16 cellular contexts compared by ENCODE assay signal in genomic region chr5:89851911-89852310, GRCh38.
DNase-seq lines count a peak whose midpoint lies in the region; ATAC-seq and TF ChIP-seq lines count a peak whose summit lies in the region.
"Had no signal": no experiment of that assay in that cellular context is flagged by ENCODE, and none has a peak within 500 bp of the region (broad histone marks: within the 10 kb centered on the region; RNA-seq: fewer than 3 reads in every experiment).

No MANE protein-coding gene starts in this region.

- intact Hi-C loops in Calu3 (cut with micrococcal nuclease; ENCODE audit: unreplicated experiment), result no loop called here

- no peaks in the 10 kb centered on the region for H3K27me3 Mint-ChIP-seq in stimulated activated memory B cell treated with anti-CD40 and anti-IgM and Interleukin-4, amounts not matched to agents 10 μg/mL and 1 μg/mL and 100 μg/mL, for 72 hours
- H3K27me3 Mint-ChIP-seq in Calu3 (ENCODE audit: unreplicated experiment), result no peaks in the 10 kb centered on the region
- H3K27me3 Mint-ChIP-seq: CD4-positive, alpha-beta T cell; IgD-negative memory B cell had no signal

- H3K4me1 ChIP-seq in OCI-LY1 (ENCODE audit: insufficient read depth, low read length, severe bottlenecking), result peaks cover 11% of the 10 kb centered on the region

- no peaks in the 10 kb centered on the region for H4K20me1 ChIP-seq in OCI-LY1 (ENCODE audit: insufficient read depth, low read length)

- H3K9ac ChIP-seq in OCI-LY1 (ENCODE audit: low read length), result no peak overlapping the region

- H3K27me3 ChIP-seq in OCI-LY1 (ENCODE audit: insufficient read depth, low read length), result no peaks in the 10 kb centered on the region
- H3K27me3 ChIP-seq: BE2C had no signal

- H3K9me3 Mint-ChIP-seq in stimulated activated memory B cell treated with anti-CD40 and anti-IgM and Interleukin-4, amounts not matched to agents 10 μg/mL and 1 μg/mL and 100 μg/mL, for 72 hours, result no peaks in the 10 kb centered on the region
- no peaks in the 10 kb centered on the region for H3K9me3 Mint-ChIP-seq in Calu3 (ENCODE audit: low read depth, unreplicated experiment)
- H3K9me3 Mint-ChIP-seq: CD4-positive, alpha-beta T cell; H9; IgD-negative memory B cell had no signal

- TF ChIP-seq CTCF in OCI-LY1 (IDR thresholded peaks at IDR 0.05; ENCODE audit: low read length) (no peak), epithelial cell of esophagus (IDR thresholded peaks at IDR 0.05; ENCODE audit: insufficient read depth, low read depth, low read length, missing control alignments) (no peak), Calu3 (IDR thresholded peaks at IDR 0.05; ENCODE audit: unreplicated experiment) (no peak)

- H3K4me2 ChIP-seq in OCI-LY1 (ENCODE audit: low read length), result no peak overlapping the region

- CTCF ChIA-PET in Calu3 (lab: Charles Lee), result no interaction called here

- no peaks in the 10 kb centered on the region for H3K9me2 ChIP-seq in OCI-LY1 (ENCODE audit: low read depth, low read length)

- H3K4me3 Mint-ChIP-seq in stimulated activated memory B cell treated with anti-CD40 and anti-IgM and Interleukin-4, amounts not matched to agents 10 μg/mL and 1 μg/mL and 100 μg/mL, for 72 hours, result no peak overlapping the region
- H3K4me3 Mint-ChIP-seq in Calu3 (ENCODE audit: low read depth, unreplicated experiment), result no peak overlapping the region
- H3K4me3 Mint-ChIP-seq: CD4-positive, alpha-beta T cell; H9; IgD-negative memory B cell had no signal

- no peaks in the 10 kb centered on the region for H3K36me3 Mint-ChIP-seq in stimulated activated memory B cell treated with anti-CD40 and anti-IgM and Interleukin-4, amounts not matched to agents 10 μg/mL and 1 μg/mL and 100 μg/mL, for 72 hours
- H3K36me3 Mint-ChIP-seq in Calu3 (ENCODE audit: insufficient read depth, unreplicated experiment), result no peaks in the 10 kb centered on the region
- H3K36me3 Mint-ChIP-seq: IgD-negative memory B cell had no signal

- H3K4me1 Mint-ChIP-seq in stimulated activated memory B cell treated with anti-CD40 and anti-IgM and Interleukin-4, amounts not matched to agents 10 μg/mL and 1 μg/mL and 100 μg/mL, for 72 hours, result peaks cover 11% of the 10 kb centered on the region
- no peaks in the 10 kb centered on the region for H3K4me1 Mint-ChIP-seq in Calu3 (ENCODE audit: low read depth, unreplicated experiment)

- H3K27ac Mint-ChIP-seq in stimulated activated memory B cell treated with anti-CD40 and anti-IgM and Interleukin-4, amounts not matched to agents 10 μg/mL and 1 μg/mL and 100 μg/mL, for 72 hours, result peak overlapping the region; percentile 28
- no peak overlapping the region for H3K27ac Mint-ChIP-seq in Calu3 (ENCODE audit: unreplicated experiment)
- H3K27ac Mint-ChIP-seq: CD4-positive, alpha-beta T cell had no signal

- DNase-seq in ELF-1 (ENCODE audit: low read depth, low spot score) (peak; percentile 58), epithelial cell of esophagus (ENCODE audit: low read depth) (peak; percentile 0), GM19238 (ENCODE audit: insufficient read length, low spot score) (no peak), Calu3 (no peak)
- no peak for DNase-seq in activated effector memory CD4-positive, alpha-beta T cell treated with Interleukin-2 at 50 U/mL for 16 hours
- DNase-seq: BE2C; C1 segment of cervical spinal cord; CD4-positive, alpha-beta T cell; DND-41; EL; H9; KBM-7 had no signal

- H2AFZ ChIP-seq in OCI-LY1 (ENCODE audit: low read length), result 0 out of 2 replicates have a peak overlapping the region, but pooled peaks have one; percentile 22

- BruUV-seq in Calu3 (replicated peaks; lab: Mats Ljungman, UMichigan), result no TSS peak

- no peak overlapping the region for H3K27ac ChIP-seq in OCI-LY1 (ENCODE audit: low read depth, low read length, poor library complexity, severe bottlenecking)

- H3K4me3 ChIP-seq in OCI-LY1 (ENCODE audit: low read depth, low read length, poor library complexity, severe bottlenecking) (no peak overlapping the region), epithelial cell of esophagus (ENCODE audit: low read length) (no peak overlapping the region)

- no peak for ATAC-seq in stimulated activated memory B cell treated with anti-CD40 and anti-IgM and Interleukin-4, amounts not matched to agents 10 μg/mL and 1 μg/mL and 100 μg/mL, for 72 hours
- ATAC-seq: HepG2 had no signal

- H3K36me3 ChIP-seq in OCI-LY1 (ENCODE audit: insufficient read depth, low read length), result no peaks in the 10 kb centered on the region
- H3K36me3 ChIP-seq: BE2C had no signal

- H3K79me2 ChIP-seq in OCI-LY1 (ENCODE audit: insufficient read depth, low read length), result no peaks in the 10 kb centered on the region

- no peaks in the 10 kb centered on the region for H3K9me3 ChIP-seq in OCI-LY1 (ENCODE audit: low read length)
- H3K9me3 ChIP-seq: BE2C had no signal

- no peaks in the 10 kb centered on the region for H3F3A ChIP-seq in OCI-LY1 (ENCODE audit: insufficient read depth, low read length)

Comparison
In these comparisons a context has a peak if more than half of its experiments do, and no peak if none do; other contexts are left out.
1. DNase-seq: peak in ELF-1 (single experiment) and epithelial cell of esophagus (single experiment); none in activated effector memory CD4-positive, alpha-beta T cell treated with Interleukin-2 at 50 U/mL for 16 hours (single experiment), GM19238 (single experiment) and Calu3 (single experiment).